Comparison of ENCODE assay signal across 33 cellular contexts in the genomic region with DNA sequence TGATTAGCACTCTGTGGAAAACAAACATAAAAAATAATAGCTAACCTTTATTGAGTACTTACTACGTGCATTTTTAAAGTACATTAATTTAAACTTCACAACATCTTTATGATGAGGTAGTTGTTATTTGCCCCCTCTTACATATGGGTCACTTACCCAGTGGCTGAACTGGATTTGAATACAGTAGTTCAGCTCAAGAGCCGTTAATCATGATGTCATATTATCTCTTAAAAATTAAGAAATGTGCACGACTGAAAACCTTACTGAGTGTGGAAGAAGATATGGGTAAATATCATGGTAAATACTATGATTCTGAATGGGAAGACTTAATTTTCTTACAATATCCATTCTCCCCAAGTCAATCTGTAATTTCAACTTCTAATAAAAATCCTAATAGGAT. TPM values are rescaled to one million over a fixed set of nuclear protein-coding genes. Genes with fewer than 3 reads are reported as not detected.
"Had no signal": no experiment of that assay in that cellular context is flagged by ENCODE, and none has a peak within 500 bp of the region (broad histone marks: within the 10 kb centered on the region; RNA-seq: fewer than 3 reads in every experiment).

No MANE protein-coding gene starts in this region.

- DNase-seq: natural killer cell; occipital lobe; ovary; posterior cingulate gyrus; psoas muscle; right cardiac atrium; spleen; stimulated activated CD4-positive, alpha-beta T cell treated with anti-CD3 and anti-CD28 coated beads, Interleukin-12 subunit alpha, Interleukin-12 subunit beta, amount 100 ng/mL, for 4 hours; stimulated activated CD4-positive, alpha-beta T cell treated with anti-CD3 and anti-CD28 coated beads, Interleukin-1b, Interleukin-23, amount 100 ng/mL, for 48 hours; stimulated activated CD4-positive, alpha-beta T cell treated with anti-CD3 and anti-CD28 coated beads, Interleukin-4, amount 100 ng/mL, for 1 hour; stimulated activated CD4-positive, alpha-beta T cell treated with anti-CD3 and anti-CD28 coated beads, Interleukin-4, amount 100 ng/mL, for 4 hours; stimulated activated CD8-positive, alpha-beta memory T cell treated with anti-CD3 and anti-CD28 coated beads, Interleukin-4, amount 100 ng/mL, for 48 hours; stimulated activated naive CD4-positive, alpha-beta T cell; stimulated activated naive CD8-positive, alpha-beta T cell treated with anti-CD3 and anti-CD28 coated beads, Interleukin-15, amount 100 ng/mL, for 72 hours; stimulated activated naive CD8-positive, alpha-beta T cell treated with anti-CD3 and anti-CD28 coated beads, Interleukin-15, Interleukin-2, amounts not matched to agents 100 U/mL and 50 U/mL, for 24 hours; substantia nigra; testis; tibial artery; transverse colon; upper lobe of right lung; uterus had no signal

- H3K27me3 ChIP-seq: neural progenitor cell, ovary, spleen, suprapubic skin, testis, tibial artery, transverse colon, upper lobe of right lung, uterus had no signal

- H3K9ac ChIP-seq: neural progenitor cell, parathyroid adenoma had no signal

- ATAC-seq: natural killer cell; psoas muscle; right cardiac atrium; sciatic nerve; stimulated activated memory B cell treated with anti-CD40 and anti-IgM and Interleukin-4, amounts not matched to agents 10 μg/mL and 1 μg/mL and 100 μg/mL, for 72 hours; stimulated activated naive CD8-positive, alpha-beta T cell treated with anti-CD3 and anti-CD28 coated beads, Interleukin-15, amount 100 ng/mL, for 72 hours; stimulated activated naive CD8-positive, alpha-beta T cell treated with anti-CD3 and anti-CD28 coated beads, Interleukin-15, Interleukin-2, amounts not matched to agents 100 U/mL and 50 U/mL, for 24 hours; upper lobe of right lung had no signal

- H3K27ac ChIP-seq: neural progenitor cell, ovary, parathyroid adenoma, psoas muscle, skin epidermis, spleen, suprapubic skin, testis, tibial artery, transverse colon, upper lobe of right lung, uterus had no signal

- H2AFZ ChIP-seq: neural progenitor cell, parathyroid adenoma had no signal

- H3K4me2 ChIP-seq: neural progenitor cell, smooth muscle cell had no signal

- H3K9me3 ChIP-seq: ovary, psoas muscle, spleen, suprapubic skin, testis, tibial artery, transverse colon, upper lobe of right lung, uterus had no signal

- H3K36me3 ChIP-seq: ovary, uterus had no signal

- H3K4me1 ChIP-seq: neural progenitor cell, parathyroid adenoma, suprapubic skin, testis, tibial artery, transverse colon, upper lobe of right lung, uterus had no signal

- H3K4me3 ChIP-seq: neural progenitor cell, ovary, psoas muscle, skin epidermis, smooth muscle cell, spleen, suprapubic skin, testis, tibial artery, transverse colon, upper lobe of right lung, uterus had no signal

RNA-seq across cellular contexts. Expression of a gene that starts 55.7 kb away (rescaled TPM):
- total RNA-seq: occipital lobe, osteoblast, ovary, progenitor cell of endocrine pancreas, psoas muscle, renal cortical epithelial cell, right cardiac atrium, sciatic nerve, spleen, transverse colon, upper lobe of right lung, urinary bladder, uterus had no signal
- polyA plus RNA-seq: neural cell, ovary, psoas muscle, right cardiac atrium, urinary bladder had no signal
